Comparison of ENCODE assay signal across 2 cellular contexts in genomic region chr16:23147666-23148065, GRCh38.
TF ChIP-seq lines count a peak whose summit lies in the region.

No MANE protein-coding gene starts in this region.

TF ChIP-seq in SK-N-SH, 30 proteins besides CTCF, POLR2A, EP300 and RAD21 (continued from another document):
- TF ChIP-seq, protein P1, sequence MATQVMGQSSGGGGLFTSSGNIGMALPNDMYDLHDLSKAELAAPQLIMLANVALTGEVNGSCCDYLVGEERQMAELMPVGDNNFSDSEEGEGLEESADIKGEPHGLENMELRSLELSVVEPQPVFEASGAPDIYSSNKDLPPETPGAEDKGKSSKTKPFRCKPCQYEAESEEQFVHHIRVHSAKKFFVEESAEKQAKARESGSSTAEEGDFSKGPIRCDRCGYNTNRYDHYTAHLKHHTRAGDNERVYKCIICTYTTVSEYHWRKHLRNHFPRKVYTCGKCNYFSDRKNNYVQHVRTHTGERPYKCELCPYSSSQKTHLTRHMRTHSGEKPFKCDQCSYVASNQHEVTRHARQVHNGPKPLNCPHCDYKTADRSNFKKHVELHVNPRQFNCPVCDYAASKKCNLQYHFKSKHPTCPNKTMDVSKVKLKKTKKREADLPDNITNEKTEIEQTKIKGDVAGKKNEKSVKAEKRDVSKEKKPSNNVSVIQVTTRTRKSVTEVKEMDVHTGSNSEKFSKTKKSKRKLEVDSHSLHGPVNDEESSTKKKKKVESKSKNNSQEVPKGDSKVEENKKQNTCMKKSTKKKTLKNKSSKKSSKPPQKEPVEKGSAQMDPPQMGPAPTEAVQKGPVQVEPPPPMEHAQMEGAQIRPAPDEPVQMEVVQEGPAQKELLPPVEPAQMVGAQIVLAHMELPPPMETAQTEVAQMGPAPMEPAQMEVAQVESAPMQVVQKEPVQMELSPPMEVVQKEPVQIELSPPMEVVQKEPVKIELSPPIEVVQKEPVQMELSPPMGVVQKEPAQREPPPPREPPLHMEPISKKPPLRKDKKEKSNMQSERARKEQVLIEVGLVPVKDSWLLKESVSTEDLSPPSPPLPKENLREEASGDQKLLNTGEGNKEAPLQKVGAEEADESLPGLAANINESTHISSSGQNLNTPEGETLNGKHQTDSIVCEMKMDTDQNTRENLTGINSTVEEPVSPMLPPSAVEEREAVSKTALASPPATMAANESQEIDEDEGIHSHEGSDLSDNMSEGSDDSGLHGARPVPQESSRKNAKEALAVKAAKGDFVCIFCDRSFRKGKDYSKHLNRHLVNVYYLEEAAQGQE (IDR thresholded peaks at IDR 0.05; ENCODE audit: low read depth, low read length) = no peak
- no peak for TF ChIP-seq NRF1 (IDR thresholded peaks at IDR 0.05; ENCODE audit: low read depth, low read length)
- no peak for TF ChIP-seq ELF1 (IDR thresholded peaks at IDR 0.05)
- no peak for TF ChIP-seq RCOR1 (IDR thresholded peaks at IDR 0.05; ENCODE audit: low read length)
- TF ChIP-seq FOSL2 (IDR thresholded peaks at IDR 0.05; ENCODE audit: borderline replicate concordance, low read depth) = no peak
- TF ChIP-seq, protein P2, sequence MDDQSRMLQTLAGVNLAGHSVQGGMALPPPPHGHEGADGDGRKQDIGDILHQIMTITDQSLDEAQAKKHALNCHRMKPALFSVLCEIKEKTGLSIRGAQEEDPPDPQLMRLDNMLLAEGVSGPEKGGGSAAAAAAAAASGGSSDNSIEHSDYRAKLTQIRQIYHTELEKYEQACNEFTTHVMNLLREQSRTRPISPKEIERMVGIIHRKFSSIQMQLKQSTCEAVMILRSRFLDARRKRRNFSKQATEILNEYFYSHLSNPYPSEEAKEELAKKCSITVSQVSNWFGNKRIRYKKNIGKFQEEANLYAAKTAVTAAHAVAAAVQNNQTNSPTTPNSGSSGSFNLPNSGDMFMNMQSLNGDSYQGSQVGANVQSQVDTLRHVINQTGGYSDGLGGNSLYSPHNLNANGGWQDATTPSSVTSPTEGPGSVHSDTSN (IDR thresholded peaks at IDR 0.05) = no peak
- TF ChIP-seq NFIC (IDR thresholded peaks at IDR 0.05; ENCODE audit: borderline replicate concordance) = no peak
- TF ChIP-seq YY1 (IDR thresholded peaks at IDR 0.05; ENCODE audit: low read depth) = no peak
- TF ChIP-seq GATA2 (CRISPR knock-in tag; IDR thresholded peaks at IDR 0.05) = no peak
- TF ChIP-seq GABPA (IDR thresholded peaks at IDR 0.05; ENCODE audit: low read depth) = no peak
- no peak for TF ChIP-seq USF2 (IDR thresholded peaks at IDR 0.05; ENCODE audit: borderline replicate concordance, low read depth, low read length)

TF ChIP-seq in SK-N-SH treated with all-trans-retinoic acid at 6 μM for 48 hours, 23 proteins besides CTCF, POLR2A, EP300 and RAD21 (continued from another document):
- no peak for TF ChIP-seq RARB (CRISPR knock-in tag; IDR thresholded peaks at IDR 0.05)
